ENCODE assay signal across 9 cellular contexts in genomic region chr5:1293997-1294838, GRCh38. TPM values are rescaled to one million over a fixed set of nuclear protein-coding genes. Genes with fewer than 3 reads are reported as not detected.
DNase-seq lines count a peak whose midpoint lies in the region; ATAC-seq, FAIRE-seq and TF ChIP-seq lines count a peak whose summit lies in the region.
"Had no signal": no experiment of that assay in that cellular context is flagged by ENCODE, and none has a peak within 500 bp of the region (broad histone marks: within the 10 kb centered on the region; RNA-seq: fewer than 3 reads in every experiment).

No MANE protein-coding gene starts in this region.

- no peaks in the 10 kb centered on the region; the same call in 1 of the 2 replicates for H4K20me1 ChIP-seq in GM23338 (replicated peaks; ENCODE audit: insufficient read depth)

- no peaks in the 10 kb centered on the region for H3K9me3 Mint-ChIP-seq in CD8-positive, alpha-beta T cell
- H3K9me3 Mint-ChIP-seq in GM23338, result no peaks in the 10 kb centered on the region
- H3K9me3 Mint-ChIP-seq in WTC11, result no peaks in the 10 kb centered on the region

- no peak overlapping the region for H2BK120ac ChIP-seq in mesendoderm (ENCODE audit: low read depth, low read length)

- H3K79me2 ChIP-seq in GM23338 (replicated peaks; ENCODE audit: insufficient read depth) (peaks cover 18% of the 10 kb centered on the region), mesendoderm (ENCODE audit: control insufficient read depth, insufficient read depth, low read length) (no peaks in the 10 kb centered on the region)

- CTCF ChIA-PET in CD8-positive, alpha-beta T cell (lab: Charles Lee), result interaction anchor here (1.0 kb wide), 1 partner anchor 21 kb away, joined by 4 read pairs; no protein-coding TSS in a partner anchor
- CTCF ChIA-PET in WTC11 (lab: Charles Lee), result interaction anchor here (1.0 to 2.2 kb wide), 7 partner anchors 12 to 351 kb away, joined by 3 to 9 read pairs (median 3); no protein-coding TSS in a partner anchor

- no CpG with 5 or more reads among the region's 87 CpGs for WGBS in mesendoderm (ENCODE audit: extremely low coverage, insufficient coverage, low lambda C conversion rate)

- peak in 1 of 7 experiments; percentile 44 for DNase-seq in CD8-positive, alpha-beta T cell
- DNase-seq in GM23338 (ENCODE audit: low spot score) (peak; percentile 72), WTC11 (ENCODE audit: low spot score) (peak; percentile 48), mesendoderm (peak; percentile 40), putamen (ENCODE audit: low spot score) (no peak), frontal cortex (ENCODE audit: low spot score in 2 of 2) (no peak), CD1c-positive myeloid dendritic cell (ENCODE audit: extremely low spot score) (no peak), KG1 (lab: John Stamatoyannopoulos, UW) (no peak)

- H2AK5ac ChIP-seq in mesendoderm (ENCODE audit: low read length), result no peak overlapping the region

- no peak overlapping the region for H2BK15ac ChIP-seq in mesendoderm (replicated peaks; ENCODE audit: low read depth)

- peak overlapping the region; percentile 67 for H3K9ac ChIP-seq in mesendoderm (ENCODE audit: low read length)

- no peak overlapping the region for H2BK5ac ChIP-seq in mesendoderm (ENCODE audit: low read length)

- no peaks in the 10 kb centered on the region for H3K9me2 ChIP-seq in GM23338 (ENCODE audit: insufficient read depth)

- H3K4me3 Mint-ChIP-seq in CD8-positive, alpha-beta T cell, result peak overlapping the region; percentile 63
- H3K4me3 Mint-ChIP-seq in GM23338 (peak overlapping the region; percentile 61; the same call in 2 of the 3 replicates), WTC11 (peak overlapping the region; percentile 56)

- H3K27me3 Mint-ChIP-seq in CD8-positive, alpha-beta T cell (ENCODE audit: low read depth), result peaks cover 3% of the 10 kb centered on the region
- H3K27me3 Mint-ChIP-seq in GM23338 (ENCODE audit: insufficient read depth, low read depth, poor library complexity) (peaks cover 11% of the 10 kb centered on the region), WTC11 (ENCODE audit: low read depth) (peaks cover 10% of the 10 kb centered on the region)

- peaks cover 4% of the 10 kb centered on the region for H3K4me1 Mint-ChIP-seq in CD8-positive, alpha-beta T cell (ENCODE audit: low read depth)
- H3K4me1 Mint-ChIP-seq in GM23338 (peaks cover 5% of the 10 kb centered on the region; the same call in 2 of the 3 replicates), WTC11 (peaks cover 13% of the 10 kb centered on the region)

- FAIRE-seq in frontal cortex (lab: Jason Lieb, UNC), result no peak

- H3K36me3 Mint-ChIP-seq in CD8-positive, alpha-beta T cell, result no peaks in the 10 kb centered on the region
- H3K36me3 Mint-ChIP-seq in GM23338 (ENCODE audit: low read depth) (peaks cover 9% of the 10 kb centered on the region; the same call in 1 of the 3 replicates), WTC11 (no peaks in the 10 kb centered on the region; the same call in 1 of the 2 replicates)

- peak overlapping the region; percentile 89 for H3K56ac ChIP-seq in mesendoderm (ENCODE audit: low read length)

- no peak overlapping the region for H3K23ac ChIP-seq in mesendoderm (ENCODE audit: low read length)

- no peak overlapping the region for H3K4ac ChIP-seq in mesendoderm (ENCODE audit: low read depth, low read length)

- no peaks in the 10 kb centered on the region for H3K36me3 ChIP-seq in CD8-positive, alpha-beta T cell (ENCODE audit: insufficient read depth, low read length)
- H3K36me3 ChIP-seq in GM23338 (ENCODE audit: insufficient read depth) (no peaks in the 10 kb centered on the region; the same call in 1 of the 2 replicates), mesendoderm (ENCODE audit: control insufficient read depth, insufficient read depth, low read length) (no peaks in the 10 kb centered on the region)

- no peak overlapping the region for H2AFZ ChIP-seq in GM23338

- no peaks in the 10 kb centered on the region for H3K27me3 ChIP-seq in CD8-positive, alpha-beta T cell (ENCODE audit: insufficient read depth, low read length)
- H3K27me3 ChIP-seq in GM23338 (ENCODE audit: insufficient read depth) (peaks cover 9% of the 10 kb centered on the region), mesendoderm (ENCODE audit: insufficient read depth, low read length, poor library complexity) (no peaks in the 10 kb centered on the region)

- H4K5ac ChIP-seq in mesendoderm (ENCODE audit: low read length), result no peak overlapping the region

- intact Hi-C loops in CD8-positive, alpha-beta T cell (cut with DNase I, micrococcal nuclease), result no loop called here

- H3K4me1 ChIP-seq in CD8-positive, alpha-beta T cell (ENCODE audit: insufficient read depth, low read length), result peaks cover 8% of the 10 kb centered on the region
- peaks cover 5% of the 10 kb centered on the region; the same call in 1 of the 2 replicates for H3K4me1 ChIP-seq in GM23338 (ENCODE audit: insufficient read depth)
- H3K4me1 ChIP-seq in mesendoderm (ENCODE audit: control insufficient read depth, low read depth, low read length), result no peaks in the 10 kb centered on the region

- H3K9me3 ChIP-seq in CD8-positive, alpha-beta T cell (ENCODE audit: low read length), result no peaks in the 10 kb centered on the region

- ATAC-seq in CD8-positive, alpha-beta T cell, result no peak
- ATAC-seq in GM23338 (peak; percentile 50), WTC11 (peak; percentile 38)

- no peaks in the 10 kb centered on the region for H3K79me1 ChIP-seq in mesendoderm (ENCODE audit: low read length)

- H3K4me2 ChIP-seq in GM23338, result peak overlapping the region; percentile 76
- peak overlapping the region; percentile 62 for H3K4me2 ChIP-seq in mesendoderm (ENCODE audit: low read length)

- 0 out of 2 replicates have a peak, but pooled peaks cover 3% of the 10 kb centered on the region for H3F3A ChIP-seq in GM23338 (replicated peaks; ENCODE audit: low read depth)

- H3K18ac ChIP-seq in mesendoderm (ENCODE audit: low read length), result no peak overlapping the region

- TF ChIP-seq CTCF in CD8-positive, alpha-beta T cell (IDR thresholded peaks at IDR 0.05), result no peak
- no peak for TF ChIP-seq CTCF in GM23338 (conservative IDR thresholded peaks at IDR 0.05; ENCODE audit: low read depth in 2 of 2)
- no peak for TF ChIP-seq CTCF in WTC11 (IDR thresholded peaks at IDR 0.05)

- no peak overlapping the region for H3K27ac ChIP-seq in CD8-positive, alpha-beta T cell (ENCODE audit: low read depth, low read length)
- H3K27ac ChIP-seq in GM23338 (ENCODE audit: low read depth) (no peak overlapping the region), mesendoderm (ENCODE audit: low read depth, low read length) (no peak overlapping the region)

- H3K27ac Mint-ChIP-seq in CD8-positive, alpha-beta T cell, result no peak overlapping the region
- H3K27ac Mint-ChIP-seq in GM23338 (no peak overlapping the region), WTC11 (no peak overlapping the region)

- peak overlapping the region; percentile 23 for H3K4me3 ChIP-seq in CD8-positive, alpha-beta T cell (ENCODE audit: low read depth, low read length)
- H3K4me3 ChIP-seq in GM23338 (peak overlapping the region; percentile 66), mesendoderm (ENCODE audit: low read length) (peak overlapping the region; percentile 57)

- POLR2A ChIA-PET in CD8-positive, alpha-beta T cell (lab: Charles Lee), result interaction anchor here (1.1 kb wide), 1 partner anchor 22 kb away, joined by 3 read pairs; no protein-coding TSS in a partner anchor
- POLR2A ChIA-PET in WTC11 (lab: Charles Lee), result interaction anchor here (1.5 kb wide), 1 partner anchor 44 kb away, joined by 3 read pairs; no protein-coding TSS in a partner anchor

- no peak overlapping the region for H4K8ac ChIP-seq in mesendoderm (ENCODE audit: low read depth, low read length)

TF ChIP-seq in GM23338, 12 proteins besides CTCF, POLR2A, EP300 and RAD21 (continues in another document):
- TF ChIP-seq ZNF114 (CRISPR knock-in tag; IDR thresholded peaks at IDR 0.05), result no peak

TF ChIP-seq in WTC11, 78 proteins besides CTCF, POLR2A, EP300 and RAD21 (continues in another document):
- no peak for TF ChIP-seq TEAD1 (CRISPR knock-in tag; IDR thresholded peaks at IDR 0.05)
- TF ChIP-seq HMGXB4 (CRISPR knock-in tag; IDR thresholded peaks at IDR 0.05), result no peak

RNA-seq across cellular contexts. Expression of gene TERT, which starts 0.7 kb away (rescaled TPM):
- total RNA-seq in CD8-positive, alpha-beta T cell, result under 1 TPM in 1 of 2 experiments, not detected in 1; 0.08 TPM
- total RNA-seq in GM23338 (2014; rRNA removed; shearing (Covaris generic)), result 36.2 and 46.4 TPM in 2 replicates
- polyA plus RNA-seq in GM23338 (2016; fragmentation: Nextera tagmentation; extraction: Ambion mirVana), result 9.1 and 9.8 TPM in 2 replicates
- total RNA-seq in WTC11 (2021) (40.4 to 42.9 TPM (median 40.5 TPM) in 3 replicates), frontal cortex (not detected)
- polyA plus RNA-seq in mesendoderm (2013, experiment 1 of 2), result 4.4 TPM
- polyA plus RNA-seq in mesendoderm (2013, experiment 2 of 2), result 4.8 TPM
- total RNA-seq: dermis microvascular lymphatic vessel endothelial cell had no signal

RNA-seq across cellular contexts. Expression of gene CLPTM1L, which starts 50.7 kb away (rescaled TPM):
- 10 to 100 TPM; 56.8 to 58.9 TPM for total RNA-seq in CD8-positive, alpha-beta T cell
- total RNA-seq in GM23338 (2014; rRNA removed; shearing (Covaris generic)), result 110 and 142 TPM in 2 replicates
- 39.9 and 41.7 TPM in 2 replicates for polyA plus RNA-seq in GM23338 (2016; fragmentation: Nextera tagmentation; extraction: Ambion mirVana)
- total RNA-seq in WTC11 (2021) (73.4 to 92.8 TPM (median 73.8 TPM) in 3 replicates), frontal cortex (104 TPM)
- polyA plus RNA-seq in mesendoderm (2013, experiment 1 of 2), result 78.0 TPM
- polyA plus RNA-seq in mesendoderm (2013, experiment 2 of 2), result 78.4 TPM

Comparison
In these comparisons a context has a peak if more than half of its experiments do, and no peak if none do; other contexts are left out.
1. DNase-seq: peak in GM23338 (single experiment), WTC11 (single experiment) and mesendoderm (single experiment); none in putamen (single experiment), frontal cortex (0 of 2), CD1c-positive myeloid dendritic cell (single experiment) and KG1 (single experiment).
2. RNA of gene TERT, which starts 0.7 kb away (total RNA-seq): 36.2 to 46.4 TPM in GM23338 and 40.4 to 42.9 TPM in WTC11; 0.08 TPM in CD8-positive, alpha-beta T cell and not detected in frontal cortex (single experiment); every median in the first group is over 10 times any median in the second.
3. Peak in every context shown above with its lines, with median percentiles within 50 percentile points of each other: H3K4me3 ChIP-seq and H3K4me3 Mint-ChIP-seq.